Comparison of ENCODE assay signal across 8 cellular contexts in genomic region chr3:71652786-71653419, GRCh38.
DNase-seq lines count a peak whose midpoint lies in the region; ATAC-seq and TF ChIP-seq lines count a peak whose summit lies in the region.

No MANE protein-coding gene starts in this region.

- POLR2A ChIA-PET in PC-9 (lab: Charles Lee; ENCODE audit: unreplicated experiment) = no interaction called here

- peak; percentile 19 to 74 (median 38) for DNase-seq in NCI-H1417 (lab: John Stamatoyannopoulos, UW)
- DNase-seq in NCI-H1417 treated with DMSO at 0.1 percent for 48 hours (lab: John Stamatoyannopoulos, UW) = no peak
- peak; percentile 33 for DNase-seq in HuH-7 (ENCODE audit: low spot score)
- no peak for DNase-seq in PC-9
- peak; percentile 84 for DNase-seq in choroid plexus epithelial cell (ENCODE audit: low read depth)
- DNase-seq in testis = peak; percentile 58

- H3K4me2 ChIP-seq in PC-9 = no peak overlapping the region

- H3K27ac ChIP-seq in PC-9 (no peak overlapping the region), liver (ENCODE audit: low read depth in 1 of 2, low read length in 2 of 2) (no peak overlapping the region), testis (no peak overlapping the region)

- H3K9me2 ChIP-seq in PC-9 (ENCODE audit: insufficient read depth) = no peaks in the 10 kb centered on the region

- no peaks in the 10 kb centered on the region for H3K9me3 ChIP-seq in PC-9 (ENCODE audit: insufficient read depth, low read depth)
- no peaks in the 10 kb centered on the region for H3K9me3 ChIP-seq in liver (ENCODE audit: control insufficient read depth in 4 of 4, low read length in 3 of 4)
- no peaks in the 10 kb centered on the region for H3K9me3 ChIP-seq in testis

- no peak for TF ChIP-seq POLR2A in testis (IDR thresholded peaks at IDR 0.05)

- no TSS peak for BruUV-seq in PC-9 (replicated peaks; lab: Mats Ljungman, UMichigan)

- H3K27me3 ChIP-seq in PC-9 (ENCODE audit: insufficient read depth, low read depth) (peaks cover 5% of the 10 kb centered on the region; the same call in 1 of the 2 replicates), liver (ENCODE audit: control insufficient read depth in 4 of 4, insufficient read depth in 4 of 4, low read length in 3 of 4) (no peaks in the 10 kb centered on the region), testis (no peaks in the 10 kb centered on the region)

- H3F3A ChIP-seq in PC-9 (ENCODE audit: insufficient read depth, low read depth) = no peaks in the 10 kb centered on the region

- H2AFZ ChIP-seq in PC-9 = no peak overlapping the region

- CTCF ChIA-PET in PC-9 (lab: Charles Lee) = no interaction called here

- no peak for ATAC-seq in HG02763 (IDR thresholded peaks at IDR 0.05; ENCODE audit: unreplicated experiment)

- WGBS in liver = 28% methylated on average over 14 of the region's 14 CpGs
- 33 to 44% methylated on average over 14 of the region's 14 CpGs for WGBS in testis, 2 donors

- H4K20me1 ChIP-seq in PC-9 (ENCODE audit: insufficient read depth) = no peaks in the 10 kb centered on the region

- H3K4me3 ChIP-seq in PC-9 = no peak overlapping the region
- peak overlapping the region; percentile 25 for H3K4me3 ChIP-seq in choroid plexus epithelial cell (ENCODE audit: low read depth, low read length)
- H3K4me3 ChIP-seq in liver (ENCODE audit: low read depth in 1 of 3, low read length in 3 of 3) = peak overlapping the region in 1 of 3 donors; percentile 23
- no peak overlapping the region for H3K4me3 ChIP-seq in testis

- peak overlapping the region in 1 of 2 donors; percentile 5 for H3K9ac ChIP-seq in liver (ENCODE audit: low read depth in 1 of 2, low read length in 2 of 2)

- no peaks in the 10 kb centered on the region for H3K36me3 ChIP-seq in PC-9 (ENCODE audit: low read depth)
- no peaks in the 10 kb centered on the region for H3K36me3 ChIP-seq in liver (ENCODE audit: control insufficient read depth in 4 of 4, insufficient read depth in 3 of 4, low read depth in 1 of 4, low read length in 3 of 4)
- no peaks in the 10 kb centered on the region for H3K36me3 ChIP-seq in testis (ENCODE audit: low read depth, missing control alignments)

- intact Hi-C loops in PC-9 (cut with micrococcal nuclease; ENCODE audit: unreplicated experiment) = loop anchor here (2.0 to 5.0 kb wide), 3 partner anchors 1102 to 1591 kb away; no protein-coding TSS in a partner anchor
- intact Hi-C loops in testis (cut with DNase I; ENCODE audit: low total_unique reads) = no loop called here

- TF ChIP-seq CTCF in PC-9 (conservative IDR thresholded peaks at IDR 0.05) (peak; percentile 56), choroid plexus epithelial cell (conservative IDR thresholded peaks at IDR 0.05; ENCODE audit: low read depth, low read length) (peak; percentile 62), liver (IDR thresholded peaks at IDR 0.05; ENCODE audit: low read depth, low read length, missing input control) (peak; percentile 71), testis (IDR thresholded peaks at IDR 0.05) (peak in 2 of 3 experiments; percentile 17 to 32)

- H3K79me2 ChIP-seq in PC-9 (ENCODE audit: low read depth) = no peaks in the 10 kb centered on the region

- peak; percentile 90 to 91 for TF ChIP-seq RAD21 in liver (IDR thresholded peaks at IDR 0.05)

- no peaks in the 10 kb centered on the region for H3K4me1 ChIP-seq in PC-9 (replicated peaks; ENCODE audit: insufficient read depth)
- H3K4me1 ChIP-seq in liver (ENCODE audit: control insufficient read depth in 4 of 4, insufficient read depth in 4 of 4, low read length in 3 of 4) = peaks cover 0 to 8% (median 4%) of the 10 kb centered on the region in 4 donors
- H3K4me1 ChIP-seq in testis = peaks cover 7% of the 10 kb centered on the region

TF ChIP-seq in liver, 16 proteins besides CTCF, POLR2A, EP300 and RAD21:
- TF ChIP-seq RXRA (IDR thresholded peaks at IDR 0.05) (peak in 1 of 2 donors; percentile 24), SP1 (IDR thresholded peaks at IDR 0.05) (no peak)
TF ChIP-seq in liver: peak in this region for 1.

Comparison
In these comparisons a context has a peak if more than half of its experiments do, and no peak if none do; other contexts are left out.
1. DNase-seq: peak in NCI-H1417 (3 of 3), HuH-7 (single experiment), choroid plexus epithelial cell (single experiment) and testis (single experiment); none in NCI-H1417 treated with DMSO at 0.1 percent for 48 hours (single experiment) and PC-9 (0 of 2).
2. Peak in every context shown above with its lines, with median percentiles within 50 percentile points of each other: CTCF ChIP-seq.